2 cellular contexts compared by ENCODE assay signal in the genomic region with DNA sequence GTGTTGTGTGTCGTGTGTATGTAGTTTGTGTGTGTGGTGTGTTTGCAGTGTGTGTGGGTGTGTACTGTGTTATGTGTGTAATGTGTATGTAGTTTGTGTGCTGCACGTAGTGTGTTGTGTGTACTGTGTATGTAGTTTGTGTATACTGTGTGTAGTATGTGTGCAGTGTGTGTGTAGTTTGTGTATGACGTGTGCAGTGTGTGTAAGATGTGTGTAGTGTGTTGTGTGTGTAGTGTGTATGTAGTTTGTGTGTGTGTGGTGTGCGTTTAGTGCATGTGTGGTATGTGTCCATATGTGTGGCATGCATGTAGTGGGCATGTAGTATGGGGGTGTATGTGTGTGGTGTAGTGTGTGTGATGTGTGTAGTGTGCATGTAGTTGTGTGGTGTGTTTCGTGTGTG.
TF ChIP-seq lines count a peak whose summit lies in the region.

No MANE protein-coding gene starts in this region.

TF ChIP-seq in HEK293, 187 proteins besides CTCF, POLR2A, EP300 and RAD21 (continued from another document):
- no peak for TF ChIP-seq KLF8 (tag by site-specific recombination; IDR thresholded peaks at IDR 0.05)
- TF ChIP-seq ZNF350 (tag by site-specific recombination; IDR thresholded peaks at IDR 0.05), result no peak
- TF ChIP-seq, protein P1, sequence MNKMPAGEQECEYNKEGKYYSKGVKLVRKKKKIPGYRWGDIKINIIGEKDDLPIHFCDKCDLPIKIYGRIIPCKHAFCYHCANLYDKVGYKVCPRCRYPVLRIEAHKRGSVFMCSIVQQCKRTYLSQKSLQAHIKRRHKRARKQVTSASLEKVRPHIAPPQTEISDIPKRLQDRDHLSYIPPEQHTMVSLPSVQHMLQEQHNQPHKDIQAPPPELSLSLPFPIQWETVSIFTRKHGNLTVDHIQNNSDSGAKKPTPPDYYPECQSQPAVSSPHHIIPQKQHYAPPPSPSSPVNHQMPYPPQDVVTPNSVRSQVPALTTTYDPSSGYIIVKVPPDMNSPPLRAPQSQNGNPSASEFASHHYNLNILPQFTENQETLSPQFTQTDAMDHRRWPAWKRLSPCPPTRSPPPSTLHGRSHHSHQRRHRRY (tag by site-specific recombination; IDR thresholded peaks at IDR 0.05), result 0 out of 2 replicates have a peak, but pooled peaks have one; percentile 48
- no peak for TF ChIP-seq BCL11A (tag by site-specific recombination; IDR thresholded peaks at IDR 0.05; ENCODE audit: low read depth)
- TF ChIP-seq ZNF660 (tag by site-specific recombination; IDR thresholded peaks at IDR 0.05), result no peak
- TF ChIP-seq SCRT2 (tag by site-specific recombination; IDR thresholded peaks at IDR 0.05), result no peak
- peak; percentile 27; the same call in 1 of the 2 replicates for TF ChIP-seq ZNF785 (tag by site-specific recombination; IDR thresholded peaks at IDR 0.05)
- TF ChIP-seq SP3 (tag by site-specific recombination; IDR thresholded peaks at IDR 0.05), result no peak
- TF ChIP-seq, protein P2, sequence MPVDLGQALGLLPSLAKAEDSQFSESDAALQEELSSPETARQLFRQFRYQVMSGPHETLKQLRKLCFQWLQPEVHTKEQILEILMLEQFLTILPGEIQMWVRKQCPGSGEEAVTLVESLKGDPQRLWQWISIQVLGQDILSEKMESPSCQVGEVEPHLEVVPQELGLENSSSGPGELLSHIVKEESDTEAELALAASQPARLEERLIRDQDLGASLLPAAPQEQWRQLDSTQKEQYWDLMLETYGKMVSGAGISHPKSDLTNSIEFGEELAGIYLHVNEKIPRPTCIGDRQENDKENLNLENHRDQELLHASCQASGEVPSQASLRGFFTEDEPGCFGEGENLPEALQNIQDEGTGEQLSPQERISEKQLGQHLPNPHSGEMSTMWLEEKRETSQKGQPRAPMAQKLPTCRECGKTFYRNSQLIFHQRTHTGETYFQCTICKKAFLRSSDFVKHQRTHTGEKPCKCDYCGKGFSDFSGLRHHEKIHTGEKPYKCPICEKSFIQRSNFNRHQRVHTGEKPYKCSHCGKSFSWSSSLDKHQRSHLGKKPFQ (tag by site-specific recombination; IDR thresholded peaks at IDR 0.05), result no peak
- TF ChIP-seq RBAK (tag by site-specific recombination; IDR thresholded peaks at IDR 0.05), result no peak
- TF ChIP-seq ZNF555 (tag by site-specific recombination; conservative IDR thresholded peaks at IDR 0.05), result no peak

TF ChIP-seq in K562, 482 proteins besides CTCF, POLR2A, EP300 and RAD21 (continued from another document):
- TF ChIP-seq MIER1 (IDR thresholded peaks at IDR 0.05; ENCODE audit: low read depth) (no peak), POLR2AphosphoS5 (IDR thresholded peaks at IDR 0.05; ENCODE audit: control insufficient read depth, insufficient read depth, low read depth, low read length) (no peak), PHF20 (IDR thresholded peaks at IDR 0.05; ENCODE audit: partially characterized antibody) (peak; percentile 20), MTA1 (IDR thresholded peaks at IDR 0.05; ENCODE audit: borderline replicate concordance) (no peak), ZNF695 (CRISPR knock-in tag; IDR thresholded peaks at IDR 0.05) (no peak), CLOCK (CRISPR knock-in tag; IDR thresholded peaks at IDR 0.05; ENCODE audit: borderline replicate concordance) (no peak), ZFP30 (CRISPR knock-in tag; IDR thresholded peaks at IDR 0.05; ENCODE audit: borderline replicate concordance) (no peak), HDAC1 (IDR thresholded peaks at IDR 0.05) (0 out of 4 replicates have a peak, but pooled peaks of 1 of the 2 experiments have one; percentile 3), POLR3G (IDR thresholded peaks at IDR 0.05; ENCODE audit: extremely low read depth, insufficient read length, insufficient replicate concordance) (no peak), NFIC (IDR thresholded peaks at IDR 0.05) (no peak), GATAD2A (IDR thresholded peaks at IDR 0.05) (no peak)
- TF ChIP-seq, protein P3, sequence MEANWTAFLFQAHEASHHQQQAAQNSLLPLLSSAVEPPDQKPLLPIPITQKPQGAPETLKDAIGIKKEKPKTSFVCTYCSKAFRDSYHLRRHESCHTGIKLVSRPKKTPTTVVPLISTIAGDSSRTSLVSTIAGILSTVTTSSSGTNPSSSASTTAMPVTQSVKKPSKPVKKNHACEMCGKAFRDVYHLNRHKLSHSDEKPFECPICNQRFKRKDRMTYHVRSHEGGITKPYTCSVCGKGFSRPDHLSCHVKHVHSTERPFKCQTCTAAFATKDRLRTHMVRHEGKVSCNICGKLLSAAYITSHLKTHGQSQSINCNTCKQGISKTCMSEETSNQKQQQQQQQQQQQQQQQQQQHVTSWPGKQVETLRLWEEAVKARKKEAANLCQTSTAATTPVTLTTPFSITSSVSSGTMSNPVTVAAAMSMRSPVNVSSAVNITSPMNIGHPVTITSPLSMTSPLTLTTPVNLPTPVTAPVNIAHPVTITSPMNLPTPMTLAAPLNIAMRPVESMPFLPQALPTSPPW (CRISPR knock-in tag; IDR thresholded peaks at IDR 0.05), result no peak
